In the genomic region with DNA sequence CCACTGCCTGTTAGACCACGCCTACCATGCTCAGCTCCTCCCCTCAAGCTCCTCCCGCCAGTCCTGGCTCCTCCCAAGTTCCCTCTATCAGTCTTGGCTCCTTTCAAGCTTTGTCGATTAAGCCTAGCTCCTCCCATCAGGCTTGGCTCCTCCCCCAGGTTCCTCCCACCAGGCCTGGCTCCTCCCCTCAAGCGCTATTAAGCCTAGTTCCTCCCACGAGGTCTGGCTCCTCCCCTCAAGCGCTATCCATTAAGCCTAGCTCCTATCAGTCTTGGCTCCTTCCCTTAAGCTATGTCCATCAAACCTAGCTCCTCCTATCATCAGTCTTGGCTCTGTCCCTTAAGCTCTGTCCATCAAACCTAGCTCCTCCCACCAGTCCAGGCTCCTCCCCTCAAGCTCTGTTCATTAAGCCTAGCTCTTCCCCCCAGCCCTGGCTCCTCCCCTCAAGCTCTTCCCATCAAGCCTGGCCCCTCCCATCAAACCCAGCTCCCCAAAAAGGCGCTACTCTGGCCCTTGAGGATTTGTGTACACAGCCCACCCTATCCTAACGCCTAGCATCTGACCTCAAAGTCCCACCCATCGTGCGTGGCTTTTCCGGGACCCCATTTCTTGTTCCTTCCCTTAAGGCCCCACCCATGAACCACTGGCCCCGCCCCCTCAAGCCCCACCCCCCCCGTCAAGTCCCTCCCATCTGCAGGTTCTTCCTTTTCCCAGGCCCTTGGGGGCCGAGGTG, we compare ENCODE assay signal across 9 cellular contexts. TPM values are rescaled to one million over a fixed set of nuclear protein-coding genes. Genes with fewer than 3 reads are reported as not detected.
DNase-seq lines count a peak whose midpoint lies in the region; ATAC-seq, FAIRE-seq and TF ChIP-seq lines count a peak whose summit lies in the region.
"Had no signal": no experiment of that assay in that cellular context is flagged by ENCODE, and none has a peak within 500 bp of the region (broad histone marks: within the 10 kb centered on the region; RNA-seq: fewer than 3 reads in every experiment).

No MANE protein-coding gene starts in this region.

- peak; percentile 38 for ATAC-seq in stimulated activated naive CD8-positive, alpha-beta T cell treated with anti-CD3 and anti-CD28 coated beads, Interleukin-15, Interleukin-2, amounts not matched to agents 100 U/mL and 50 U/mL, for 24 hours

- no peak overlapping the region for H3K4me3 Mint-ChIP-seq in osteocyte (ENCODE audit: unreplicated experiment)

- peaks cover 8% of the 10 kb centered on the region for H3K27me3 ChIP-seq in ascending aorta

- peak; percentile 33 to 44 (median 33) for DNase-seq in stimulated activated CD4-positive, alpha-beta T cell treated with anti-CD3 and anti-CD28 coated beads, Interleukin-12 subunit alpha, Interleukin-12 subunit beta, amount 100 ng/mL, for 48 hours (ENCODE audit: low read depth in 2 of 3, low spot score in 1 of 3)
- no peak for DNase-seq in stimulated activated CD4-positive, alpha-beta T cell treated with anti-CD3 and anti-CD28 coated beads, Interleukin-12 subunit alpha, Interleukin-12 subunit beta, amount 100 ng/mL, for 4 hours
- DNase-seq in RCC 7860 (ENCODE audit: low spot score) = peak; percentile 4
- peak; percentile 48 for DNase-seq in ecto neural progenitor cell (ENCODE audit: low spot score)
- peak; percentile 43 for DNase-seq in stimulated activated naive CD8-positive, alpha-beta T cell treated with anti-CD3 and anti-CD28 coated beads, Interleukin-15, Interleukin-2, amounts not matched to agents 100 U/mL and 50 U/mL, for 24 hours
- no peak for DNase-seq in ascending aorta (ENCODE audit: low spot score in 2 of 2)
- DNase-seq in NCI-H146 (lab: John Stamatoyannopoulos, UW) = no peak
- no peak for DNase-seq in osteocyte (ENCODE audit: extremely low spot score, unreplicated experiment)
- DNase-seq: caudate nucleus had no signal

- no peak overlapping the region for H3K4me3 ChIP-seq in ascending aorta

- no peaks in the 10 kb centered on the region for H3K9me3 Mint-ChIP-seq in osteocyte (ENCODE audit: unreplicated experiment)

- peaks cover 4% of the 10 kb centered on the region for H3K27me3 Mint-ChIP-seq in osteocyte (ENCODE audit: unreplicated experiment)

- no peak overlapping the region for H3K27ac ChIP-seq in ascending aorta

- no peak for FAIRE-seq in RCC 7860 (lab: Jason Lieb, UNC)

- H3K36me3 Mint-ChIP-seq in osteocyte (ENCODE audit: unreplicated experiment) = no peaks in the 10 kb centered on the region

- H3K27ac Mint-ChIP-seq in osteocyte (ENCODE audit: unreplicated experiment) = no peak overlapping the region

- TF ChIP-seq CTCF in ascending aorta (IDR thresholded peaks at IDR 0.05) (no peak), osteocyte (IDR thresholded peaks at IDR 0.05) (no peak)

- no peaks in the 10 kb centered on the region for H3K9me3 ChIP-seq in ascending aorta

- H3K4me1 Mint-ChIP-seq in osteocyte (ENCODE audit: unreplicated experiment) = no peaks in the 10 kb centered on the region

- intact Hi-C loops in ascending aorta (cut with DNase I) = no loop called here

- no peaks in the 10 kb centered on the region for H3K36me3 ChIP-seq in ascending aorta

- no peaks in the 10 kb centered on the region for H3K4me1 ChIP-seq in ascending aorta

RNA-seq across cellular contexts. Expression of gene CAMSAP3, which starts 10.0 kb away (rescaled TPM):
- total RNA-seq in ascending aorta = not detected
- total RNA-seq in osteocyte = 0.57 and 1.1 TPM in 2 replicates

RNA-seq across cellular contexts. Expression of gene XAB2, which starts 23.7 kb away (rescaled TPM):
- total RNA-seq in ascending aorta (18.4 TPM), osteocyte (40.9 and 41.7 TPM in 2 replicates)

RNA-seq across cellular contexts. Expression of gene PET100, which starts 23.9 kb away (rescaled TPM):
- not detected for total RNA-seq in ascending aorta
- total RNA-seq in osteocyte = 89.7 and 122 TPM in 2 replicates

RNA-seq across cellular contexts. Expression of gene PCP2, which starts 27.9 kb away (rescaled TPM):
- not detected for total RNA-seq in ascending aorta
- total RNA-seq in osteocyte = not detected in 2 replicates

RNA-seq across cellular contexts. Expression of gene STXBP2, which starts 31.3 kb away (rescaled TPM):
- total RNA-seq in ascending aorta = 26.6 TPM
- 11.6 and 13.6 TPM in 2 replicates for total RNA-seq in osteocyte

Comparison
In these comparisons a context has a peak if more than half of its experiments do, and no peak if none do; other contexts are left out.
1. DNase-seq: peak in stimulated activated CD4-positive, alpha-beta T cell treated with anti-CD3 and anti-CD28 coated beads, Interleukin-12 subunit alpha, Interleukin-12 subunit beta, amount 100 ng/mL, for 48 hours (3 of 3), RCC 7860 (single experiment), ecto neural progenitor cell (single experiment) and stimulated activated naive CD8-positive, alpha-beta T cell treated with anti-CD3 and anti-CD28 coated beads, Interleukin-15, Interleukin-2, amounts not matched to agents 100 U/mL and 50 U/mL, for 24 hours (single experiment); none in stimulated activated CD4-positive, alpha-beta T cell treated with anti-CD3 and anti-CD28 coated beads, Interleukin-12 subunit alpha, Interleukin-12 subunit beta, amount 100 ng/mL, for 4 hours (single experiment), ascending aorta (0 of 2), NCI-H146 (single experiment) and osteocyte (single experiment).
2. RNA of gene PET100, which starts 23.9 kb away (total RNA-seq): 89.7 to 122 TPM in osteocyte; not detected in ascending aorta (single experiment); every median in the first group is over 10 times any median in the second.